Comparison of ENCODE assay signal across 8 cellular contexts in the genomic region with DNA sequence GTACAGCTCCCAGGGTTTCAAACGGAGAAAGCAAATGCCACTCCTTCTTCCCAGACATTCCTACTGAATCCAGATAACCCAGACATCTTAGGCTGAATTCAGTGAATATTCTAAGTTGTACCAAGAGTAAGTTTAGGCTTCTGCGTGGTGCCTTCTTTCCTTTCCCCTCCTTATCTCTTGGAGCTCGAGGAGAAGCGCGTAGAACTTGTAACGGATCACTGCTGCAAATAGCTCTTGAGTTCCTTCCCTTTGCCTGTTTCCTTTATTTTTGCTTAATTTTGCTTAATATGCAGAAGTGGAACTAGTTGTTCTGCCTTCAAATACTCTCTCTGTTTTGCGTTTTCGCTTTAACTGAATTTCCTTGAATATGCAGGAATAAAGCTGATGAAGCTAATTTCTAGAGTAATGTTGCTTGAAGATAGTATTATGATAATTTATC. TPM values are rescaled to one million over a fixed set of nuclear protein-coding genes. Genes with fewer than 3 reads are reported as not detected.
DNase-seq lines count a peak whose midpoint lies in the region; ATAC-seq and TF ChIP-seq lines count a peak whose summit lies in the region.

No MANE protein-coding gene starts in this region.

- peak overlapping the region; percentile 95 for H3K27ac Mint-ChIP-seq in activated CD8-positive, alpha-beta memory T cell treated with anti-CD3 and anti-CD28 coated beads, Interleukin-2, amount 10 ng/mL, durations not matched to agents 7 days and 5 days

- peak overlapping the region; percentile 90 for H3K4me3 Mint-ChIP-seq in activated CD8-positive, alpha-beta memory T cell treated with anti-CD3 and anti-CD28 coated beads, Interleukin-2, amount 10 ng/mL, durations not matched to agents 7 days and 5 days

- TF ChIP-seq CTCF in neutrophil (IDR thresholded peaks at IDR 0.05) = no peak

- H3K27me3 ChIP-seq in SJSA1 (replicated peaks) (no peaks in the 10 kb centered on the region), neutrophil (no peaks in the 10 kb centered on the region)

- H3K36me3 ChIP-seq in SJSA1 (peaks cover 14% of the 10 kb centered on the region), neutrophil (no peaks in the 10 kb centered on the region)

- H3K27ac ChIP-seq in SJSA1 (peak overlapping the region; percentile 66), epithelial cell of prostate (peak overlapping the region; percentile 98), neutrophil (peak overlapping the region; percentile 86)

- peaks cover 3% of the 10 kb centered on the region for H3K36me3 Mint-ChIP-seq in activated CD8-positive, alpha-beta memory T cell treated with anti-CD3 and anti-CD28 coated beads, Interleukin-2, amount 10 ng/mL, durations not matched to agents 7 days and 5 days

- H3K4me3 ChIP-seq in SJSA1 = peak overlapping the region; percentile 95
- peak overlapping the region; percentile 81 to 93 for H3K4me3 ChIP-seq in neutrophil (ENCODE audit: low read depth in 1 of 2, low read length in 1 of 2)

- no peak for DNase-seq in activated CD8-positive, alpha-beta memory T cell treated with anti-CD3 and anti-CD28 coated beads, Interleukin-2, amount 10 ng/mL, durations not matched to agents 7 days and 5 days
- DNase-seq in activated CD8-positive, alpha-beta memory T cell treated with anti-CD3 and anti-CD28 coated beads, Interleukin-2, amount 50 U/mL, for 4 hours = no peak
- DNase-seq in SJSA1 (ENCODE audit: low read depth in 1 of 2, low spot score in 2 of 2) (peak in 1 of 2 experiments; percentile 28), epithelial cell of prostate (ENCODE audit: low read depth, low spot score) (no peak), islet precursor cell (no peak)

- H3K27me3 Mint-ChIP-seq in activated CD8-positive, alpha-beta memory T cell treated with anti-CD3 and anti-CD28 coated beads, Interleukin-2, amount 10 ng/mL, durations not matched to agents 7 days and 5 days = no peaks in the 10 kb centered on the region

- no peak for ATAC-seq in activated CD8-positive, alpha-beta memory T cell treated with anti-CD3 and anti-CD28 coated beads, Interleukin-2, amount 10 ng/mL, durations not matched to agents 7 days and 5 days
- ATAC-seq in HG02973 (IDR thresholded peaks at IDR 0.05; ENCODE audit: unreplicated experiment) (no peak), HG03521 (IDR thresholded peaks at IDR 0.05; ENCODE audit: unreplicated experiment) (no peak)

- CTCF ChIA-PET in activated CD8-positive, alpha-beta memory T cell treated with anti-CD3 and anti-CD28 coated beads, Interleukin-2, amount 10 ng/mL, durations not matched to agents 7 days and 5 days (lab: Charles Lee) = interaction anchor here (0.6 to 2.5 kb wide), 7 partner anchors 37 to 240 kb away, joined by 3 to 12 read pairs (median 4); a partner anchor contains a TSS

- no peaks in the 10 kb centered on the region for H3K9me3 Mint-ChIP-seq in activated CD8-positive, alpha-beta memory T cell treated with anti-CD3 and anti-CD28 coated beads, Interleukin-2, amount 10 ng/mL, durations not matched to agents 7 days and 5 days (ENCODE audit: low read depth)

- H3K9me3 ChIP-seq in SJSA1 (replicated peaks) = no peaks in the 10 kb centered on the region
- no peaks in the 10 kb centered on the region for H3K9me3 ChIP-seq in neutrophil

- H3K4me1 ChIP-seq in SJSA1 (replicated peaks) (peaks cover 44% of the 10 kb centered on the region), neutrophil (ENCODE audit: control insufficient read depth in 1 of 2, insufficient read depth in 1 of 2, low read depth in 1 of 2, low read length in 1 of 2) (peaks cover 39 to 40% of the 10 kb centered on the region in 2 experiments)

- peaks cover 24% of the 10 kb centered on the region for H3K4me1 Mint-ChIP-seq in activated CD8-positive, alpha-beta memory T cell treated with anti-CD3 and anti-CD28 coated beads, Interleukin-2, amount 10 ng/mL, durations not matched to agents 7 days and 5 days

RNA-seq across cellular contexts. Expression of a gene that starts 1.0 kb away (rescaled TPM):
- total RNA-seq in activated CD8-positive, alpha-beta memory T cell treated with anti-CD3 and anti-CD28 coated beads, Interleukin-2, amount 10 ng/mL, durations not matched to agents 7 days and 5 days = 10 to 100 TPM in 1 of 2 experiments, 1 to 10 TPM in 1; 9.1 to 11.9 TPM
- total RNA-seq in SJSA1 (2014; rRNA removed; shearing (Covaris generic)) = 3.3 and 6.0 TPM in 2 replicates
